ENCODE assay signal across 20 cellular contexts in genomic region chr12:130249376-130249775, GRCh38.
"Had no signal": no experiment of that assay in that cellular context is flagged by ENCODE, and none has a peak within 500 bp of the region (broad histone marks: within the 10 kb centered on the region; RNA-seq: fewer than 3 reads in every experiment).

No MANE protein-coding gene starts in this region.

- H3K4me1 Mint-ChIP-seq: activated T-helper 17 cell treated with anti-CD3 and anti-CD28 coated beads, Interleukin-2, amount 50 U/mL, for 72 hours; immature natural killer cell; nephron; stimulated activated memory B cell treated with anti-CD40 and anti-IgM and Interleukin-4, amounts not matched to agents 10 μg/mL and 1 μg/mL and 100 μg/mL, for 72 hours had no signal

- H3K27me3 Mint-ChIP-seq: activated T-helper 17 cell treated with anti-CD3 and anti-CD28 coated beads, Interleukin-2, amount 50 U/mL, for 72 hours; stimulated activated memory B cell treated with anti-CD40 and anti-IgM and Interleukin-4, amounts not matched to agents 10 μg/mL and 1 μg/mL and 100 μg/mL, for 72 hours had no signal

- H3K4me1 ChIP-seq: right atrium auricular region, transverse colon, vagina had no signal

- H3K36me3 ChIP-seq: right atrium auricular region, transverse colon, vagina had no signal

- H3K36me3 Mint-ChIP-seq: immature natural killer cell; stimulated activated memory B cell treated with anti-CD40 and anti-IgM and Interleukin-4, amounts not matched to agents 10 μg/mL and 1 μg/mL and 100 μg/mL, for 72 hours had no signal

- H3K27ac Mint-ChIP-seq: activated T-helper 17 cell treated with anti-CD3 and anti-CD28 coated beads, Interleukin-2, amount 50 U/mL, for 72 hours; nephron; progenitor cell of endocrine pancreas; stimulated activated memory B cell treated with anti-CD40 and anti-IgM and Interleukin-4, amounts not matched to agents 10 μg/mL and 1 μg/mL and 100 μg/mL, for 72 hours had no signal

- H3K9me3 ChIP-seq: right atrium auricular region, transverse colon, vagina had no signal

- H3K27me3 ChIP-seq: right atrium auricular region, transverse colon, vagina had no signal

- H3K4me3 Mint-ChIP-seq: activated T-helper 17 cell treated with anti-CD3 and anti-CD28 coated beads, Interleukin-2, amount 50 U/mL, for 72 hours; immature natural killer cell; nephron; stimulated activated memory B cell treated with anti-CD40 and anti-IgM and Interleukin-4, amounts not matched to agents 10 μg/mL and 1 μg/mL and 100 μg/mL, for 72 hours had no signal

- H3K4me3 ChIP-seq: right atrium auricular region, transverse colon, vagina had no signal

- DNase-seq: activated CD4-positive, alpha-beta T cell treated with anti-CD3 and anti-CD28 coated beads, Interleukin-2, amount 50 U/mL, for 4 hours; activated naive CD4-positive, alpha-beta T cell treated with Interleukin-2 at 50 U/mL for 16 hours; activated T-cell treated with anti-CD3 and anti-CD28 coated beads for 4 hours; aorta; cerebellar nuclear complex; effector CD8-positive, alpha-beta T cell; foreskin fibroblast; glutamatergic neuron; hypothalamus; immature natural killer cell; occipital lobe; stimulated activated CD4-positive, alpha-beta T cell treated with anti-CD3 and anti-CD28 coated beads, Interleukin-2, amount 100 ng/mL, for 48 hours; transverse colon had no signal

- H3K27ac ChIP-seq: right atrium auricular region, transverse colon, vagina had no signal

- ATAC-seq: activated CD4-positive, CD25-positive, alpha-beta regulatory T cell treated with anti-CD3 and anti-CD28 coated beads, Interleukin-2, amount 50 U/mL, for 24 hours; activated T-helper 17 cell treated with anti-CD3 and anti-CD28 coated beads, Interleukin-2, amount 50 U/mL, for 72 hours; stimulated activated memory B cell treated with anti-CD40 and anti-IgM and Interleukin-4, amounts not matched to agents 10 μg/mL and 1 μg/mL and 100 μg/mL, for 72 hours had no signal
